Comparison of ENCODE assay signal across 1 cellular context in genomic region chr19:38209671-38210457, GRCh38.
A peak's percentile ranks its signal among the peaks of the same experiment; 100 is the strongest.
TF ChIP-seq lines count a peak whose summit lies in the region.

No MANE protein-coding gene starts in this region.

TF ChIP-seq in IMR-90, 13 proteins besides CTCF, POLR2A, EP300 and RAD21:
- TF ChIP-seq MAZ (IDR thresholded peaks at IDR 0.05; ENCODE audit: borderline replicate concordance, low read depth, low read length) = peak; percentile 42; the same call in 1 of the 2 replicates
- no peak for TF ChIP-seq FOS (IDR thresholded peaks at IDR 0.05; ENCODE audit: low read depth, low read length)
- TF ChIP-seq USF2 (IDR thresholded peaks at IDR 0.05; ENCODE audit: low read depth, low read length) = no peak
- no peak for TF ChIP-seq BHLHE40 (IDR thresholded peaks at IDR 0.05; ENCODE audit: low read depth, low read length)
- TF ChIP-seq RFX5 (IDR thresholded peaks at IDR 0.05; ENCODE audit: low read depth, low read length) = no peak
- no peak for TF ChIP-seq MXI1 (IDR thresholded peaks at IDR 0.05; ENCODE audit: borderline replicate concordance, low read depth, low read length)
- no peak for TF ChIP-seq CEBPB (IDR thresholded peaks at IDR 0.05; ENCODE audit: low read depth, low read length)
- no peak for TF ChIP-seq MAFK (IDR thresholded peaks at IDR 0.05; ENCODE audit: low read depth, low read length)
